In genomic region chr1:62753031-62753965, GRCh38 we compare ENCODE assay signal across 28 cellular contexts.
"Had no signal": no experiment of that assay in that cellular context is flagged by ENCODE, and none has a peak within 500 bp of the region (broad histone marks: within the 10 kb centered on the region; RNA-seq: fewer than 3 reads in every experiment).

No MANE protein-coding gene starts in this region.

- H3K9me3 ChIP-seq: body of pancreas, colonic mucosa had no signal

- H3K9me3 Mint-ChIP-seq: activated CD4-positive, alpha-beta memory T cell treated with anti-CD3 and anti-CD28 coated beads, Interleukin-2, amount 10 ng/mL, durations not matched to agents 7 days and 5 days; activated CD4-positive, alpha-beta T cell treated with anti-CD3 and anti-CD28 coated beads, Interleukin-2, amount 10 ng/mL, durations not matched to agents 24 days and 14 days; activated T-cell treated with anti-CD3 and anti-CD28 coated beads, Interleukin-2, amount 50 U/mL, for 4 hours; activated T-helper 17 cell treated with anti-CD3 and anti-CD28 coated beads, Interleukin-2, amount 50 U/mL, for 72 hours; T-helper 2 cell treated with Interferon-gamma antibody and Interleukin-4, amounts not matched to agents 5 μg/mL and 100 μg/mL, for 36 hours had no signal

- DNase-seq: activated CD4-positive, alpha-beta memory T cell treated with anti-CD3 and anti-CD28 coated beads, Interleukin-2, amount 10 ng/mL, durations not matched to agents 7 days and 5 days; activated CD4-positive, alpha-beta T cell treated with anti-CD3 and anti-CD28 coated beads for 36 hours; activated CD4-positive, alpha-beta T cell treated with anti-CD3 and anti-CD28 coated beads, Interleukin-2, amount 10 ng/mL, durations not matched to agents 24 days and 14 days; activated CD4-positive, CD25-positive, alpha-beta regulatory T cell; activated CD4-positive, CD25-positive, alpha-beta regulatory T cell treated with anti-CD3 and anti-CD28 coated beads, Interleukin-2, amount 50 U/mL, for 72 hours; activated CD8-positive, alpha-beta memory T cell treated with anti-CD3 and anti-CD28 coated beads for 24 hours; activated effector memory CD4-positive, alpha-beta T cell treated with Interleukin-2 at 50 U/mL for 16 hours; activated gamma-delta T cell treated with Interleukin-2 at 50 U/mL for 16 hours; activated naive CD4-positive, alpha-beta T cell treated with anti-CD3 and anti-CD28 coated beads, Interleukin-2, amount 50 U/mL, for 16 hours; activated naive CD4-positive, alpha-beta T cell treated with Interleukin-2 at 50 U/mL for 16 hours; activated T-cell treated with anti-CD3 and anti-CD28 coated beads, Interleukin-2, amount 50 U/mL, for 4 hours; amniotic stem cell; anterior cingulate cortex; caudate nucleus; colonic mucosa; effector CD8-positive, alpha-beta T cell; endodermal cell; foreskin fibroblast; head of caudate nucleus; T-helper 1 cell; T-helper 17 cell; T1000; WERI-Rb-1 had no signal

- H3K4me1 ChIP-seq: body of pancreas, colonic mucosa had no signal

- H3K4me3 Mint-ChIP-seq: activated CD4-positive, alpha-beta memory T cell treated with anti-CD3 and anti-CD28 coated beads, Interleukin-2, amount 10 ng/mL, durations not matched to agents 7 days and 5 days; activated CD4-positive, alpha-beta T cell treated with anti-CD3 and anti-CD28 coated beads for 36 hours; activated CD4-positive, alpha-beta T cell treated with anti-CD3 and anti-CD28 coated beads, Interleukin-2, amount 10 ng/mL, durations not matched to agents 24 days and 14 days; activated naive CD8-positive, alpha-beta T cell; activated T-cell treated with anti-CD3 and anti-CD28 coated beads, Interleukin-2, amount 50 U/mL, for 4 hours; activated T-helper 17 cell treated with anti-CD3 and anti-CD28 coated beads, Interleukin-2, amount 50 U/mL, for 72 hours; endodermal cell; T-helper 17 cell; T-helper 2 cell treated with Interferon-gamma antibody and Interleukin-4, amounts not matched to agents 5 μg/mL and 100 μg/mL, for 36 hours had no signal

- H3K36me3 Mint-ChIP-seq: activated naive CD8-positive, alpha-beta T cell had no signal

- H3K27ac ChIP-seq: body of pancreas, colonic mucosa, WERI-Rb-1 had no signal

- H3K4me1 Mint-ChIP-seq: activated CD4-positive, alpha-beta memory T cell treated with anti-CD3 and anti-CD28 coated beads, Interleukin-2, amount 10 ng/mL, durations not matched to agents 7 days and 5 days; activated CD4-positive, alpha-beta T cell treated with anti-CD3 and anti-CD28 coated beads for 36 hours; activated CD4-positive, alpha-beta T cell treated with anti-CD3 and anti-CD28 coated beads, Interleukin-2, amount 10 ng/mL, durations not matched to agents 24 days and 14 days; activated T-helper 17 cell treated with anti-CD3 and anti-CD28 coated beads, Interleukin-2, amount 50 U/mL, for 72 hours; T-helper 17 cell had no signal

- H3K27ac Mint-ChIP-seq: activated CD4-positive, alpha-beta memory T cell treated with anti-CD3 and anti-CD28 coated beads, Interleukin-2, amount 10 ng/mL, durations not matched to agents 7 days and 5 days; activated CD4-positive, alpha-beta T cell treated with anti-CD3 and anti-CD28 coated beads for 36 hours; activated CD4-positive, alpha-beta T cell treated with anti-CD3 and anti-CD28 coated beads, Interleukin-2, amount 10 ng/mL, durations not matched to agents 24 days and 14 days; activated naive CD8-positive, alpha-beta T cell; activated T-helper 17 cell treated with anti-CD3 and anti-CD28 coated beads, Interleukin-2, amount 50 U/mL, for 72 hours; endodermal cell; T-helper 17 cell; T-helper 2 cell treated with Interferon-gamma antibody and Interleukin-4, amounts not matched to agents 5 μg/mL and 100 μg/mL, for 36 hours had no signal

- H3K27me3 ChIP-seq: body of pancreas, colonic mucosa had no signal

- H3K4me3 ChIP-seq: body of pancreas, colonic mucosa had no signal

- H3K36me3 ChIP-seq: colonic mucosa, WERI-Rb-1 had no signal

- ATAC-seq: activated CD4-positive, alpha-beta T cell treated with anti-CD3 and anti-CD28 coated beads for 36 hours; activated T-cell treated with anti-CD3 and anti-CD28 coated beads, Interleukin-2, amount 50 U/mL, for 4 hours; activated T-helper 17 cell treated with anti-CD3 and anti-CD28 coated beads, Interleukin-2, amount 50 U/mL, for 72 hours; body of pancreas; esophagus mucosa; T-helper 17 cell had no signal

- H3K27me3 Mint-ChIP-seq: activated CD4-positive, alpha-beta T cell treated with anti-CD3 and anti-CD28 coated beads for 36 hours; activated naive CD8-positive, alpha-beta T cell had no signal
